Comparison of ENCODE assay signal across 29 cellular contexts in genomic region chr22:22080270-22080669, GRCh38.
DNase-seq lines count a peak whose midpoint lies in the region; ATAC-seq and TF ChIP-seq lines count a peak whose summit lies in the region.
"Had no signal": no experiment of that assay in that cellular context is flagged by ENCODE, and none has a peak within 500 bp of the region (broad histone marks: within the 10 kb centered on the region; RNA-seq: fewer than 3 reads in every experiment).

No MANE protein-coding gene starts in this region.

- DNase-seq in LHCN-M2 (ENCODE audit: low read depth) (peak; percentile 76), NCI-H524 (lab: John Stamatoyannopoulos, UW) (peak; percentile 70 to 92), choroid plexus epithelial cell (ENCODE audit: low read depth) (peak; percentile 55), skeletal muscle cell (ENCODE audit: low read depth) (peak; percentile 43), activated T-cell treated with anti-CD3 and anti-CD28 coated beads for 4 hours (no peak)
- DNase-seq in stimulated activated naive CD4-positive, alpha-beta T cell (lab: John Stamatoyannopoulos, UW) = no peak
- DNase-seq: activated CD4-positive, alpha-beta T cell treated with anti-CD3 and anti-CD28 coated beads, Interleukin-2, amount 10 ng/mL, durations not matched to agents 24 days and 14 days; activated naive CD4-positive, alpha-beta T cell treated with anti-CD3 and anti-CD28 coated beads for 36 hours; activated T-cell treated with anti-CD3 and anti-CD28 coated beads, Interleukin-2, amount 50 U/mL, for 72 hours; amniotic stem cell; COR-L47; DMS79 treated with DMSO at 0.1 percent for 48 hours; effector memory CD8-positive, alpha-beta T cell; erythroblast; foreskin fibroblast; heart left ventricle; Kasumi-1; NCI-H1105; NCI-H2081; NCI-H345; NK-92 treated with Interleukin-12 subunit alpha and Interleukin-12 subunit beta, amount 100 ng/mL, for 24 hours; pancreas; Peyer's patch; spleen; SW 1271; T1000 had no signal

- TF ChIP-seq CTCF in choroid plexus epithelial cell (conservative IDR thresholded peaks at IDR 0.05; ENCODE audit: low read depth, low read length) = no peak

- ATAC-seq in GM19324 (IDR thresholded peaks at IDR 0.05; ENCODE audit: low FRiP score, unreplicated experiment) = no peak
- ATAC-seq: activated T-cell treated with anti-CD3 and anti-CD28 coated beads, Interleukin-2, amount 50 U/mL, for 72 hours; effector memory CD8-positive, alpha-beta T cell; heart left ventricle; natural killer cell treated with Interleukin-12 subunit alpha and Interleukin-12 subunit beta and Interleukin-15 and Interleukin-18, amount 100 ng/mL, for 72 hours; pancreas had no signal

- H3K4me3 ChIP-seq in choroid plexus epithelial cell (ENCODE audit: low read depth, low read length) = no peak overlapping the region
- no peak overlapping the region for H3K4me3 ChIP-seq in skeletal muscle cell (ENCODE audit: low read depth, low read length)
- H3K4me3 ChIP-seq: coronary artery, heart left ventricle, pancreas, Peyer's patch, spleen had no signal

Comparison
In these comparisons a context has a peak if more than half of its experiments do, and no peak if none do; other contexts are left out.
1. DNase-seq: peak in LHCN-M2 (single experiment), NCI-H524 (2 of 2), choroid plexus epithelial cell (single experiment) and skeletal muscle cell (single experiment); none in stimulated activated naive CD4-positive, alpha-beta T cell (0 of 6) and activated T-cell treated with anti-CD3 and anti-CD28 coated beads for 4 hours (single experiment).